Comparison of ENCODE assay signal across 11 cellular contexts in the genomic region with DNA sequence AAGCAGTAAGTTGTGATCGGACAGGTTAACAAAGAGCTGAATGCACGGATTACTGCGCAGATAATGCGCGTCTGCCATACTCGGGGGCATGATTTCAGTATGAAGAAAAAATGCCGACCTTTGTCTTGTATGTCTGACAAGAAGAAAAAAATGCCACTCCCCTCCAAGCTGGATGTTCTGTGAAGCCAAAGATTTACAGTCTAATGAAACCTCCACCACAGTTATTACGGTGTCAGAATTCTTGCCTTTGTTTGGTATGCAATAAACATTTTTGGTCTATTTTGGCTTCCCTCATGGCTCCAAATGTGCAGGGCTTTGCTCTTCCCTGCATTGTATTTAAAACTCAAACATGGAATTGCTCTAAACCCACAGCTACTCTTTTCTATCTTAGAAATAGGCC.
DNase-seq lines count a peak whose midpoint lies in the region; ATAC-seq and TF ChIP-seq lines count a peak whose summit lies in the region.
"Had no signal": no experiment of that assay in that cellular context is flagged by ENCODE, and none has a peak within 500 bp of the region (broad histone marks: within the 10 kb centered on the region; RNA-seq: fewer than 3 reads in every experiment).

No MANE protein-coding gene starts in this region.

- DNase-seq in AG08395 (ENCODE audit: low spot score) (peak; percentile 63), MM.1S (no peak), hepatocyte (ENCODE audit: low spot score) (no peak), esophagus squamous epithelium (lab: John Stamatoyannopoulos, UW) (no peak), Ammon's horn (ENCODE audit: low spot score) (no peak)
- no peak for DNase-seq in stimulated activated naive CD8-positive, alpha-beta T cell treated with anti-CD3 and anti-CD28 coated beads, Interleukin-15, Interleukin-2, amounts not matched to agents 100 U/mL and 50 U/mL, for 24 hours
- DNase-seq: ACHN; activated CD4-positive, alpha-beta T cell treated with anti-CD3 and anti-CD28 coated beads for 4 hours; uterus had no signal

- H3F3A ChIP-seq in MM.1S (ENCODE audit: insufficient read depth, low read length) = peaks cover 8% of the 10 kb centered on the region; the same call in 1 of the 2 replicates

- no peak for TF ChIP-seq POLR2A in esophagus squamous epithelium (IDR thresholded peaks at IDR 0.05)

- H2AFZ ChIP-seq in MM.1S (ENCODE audit: low read length) (no peak overlapping the region), hepatocyte (no peak overlapping the region)

- H4K20me1 ChIP-seq in MM.1S (ENCODE audit: insufficient read depth, low read length) (no peaks in the 10 kb centered on the region), hepatocyte (ENCODE audit: insufficient read depth, poor library complexity, severe bottlenecking) (no peaks in the 10 kb centered on the region)

- no peak overlapping the region for H3K4me3 ChIP-seq in MM.1S (ENCODE audit: low read length)
- H3K4me3 ChIP-seq in hepatocyte = no peak overlapping the region
- H3K4me3 ChIP-seq in esophagus squamous epithelium = no peak overlapping the region

- peak; percentile 7 for ATAC-seq in GM21723 (IDR thresholded peaks at IDR 0.05; ENCODE audit: unreplicated experiment)
- ATAC-seq in GM21576 (IDR thresholded peaks at IDR 0.05; ENCODE audit: unreplicated experiment) = no peak
- no peak for ATAC-seq in stimulated activated naive CD8-positive, alpha-beta T cell treated with anti-CD3 and anti-CD28 coated beads, Interleukin-15, Interleukin-2, amounts not matched to agents 100 U/mL and 50 U/mL, for 24 hours

- peak overlapping the region; percentile 43; the same call in 1 of the 2 replicates for H3K4me2 ChIP-seq in MM.1S (ENCODE audit: low read depth, low read length)
- H3K4me2 ChIP-seq in hepatocyte = peak overlapping the region; percentile 42

- H3K36me3 ChIP-seq in MM.1S (replicated peaks; ENCODE audit: insufficient read depth, low read length) (no peaks in the 10 kb centered on the region), hepatocyte (replicated peaks; ENCODE audit: insufficient read depth, low read depth) (no peaks in the 10 kb centered on the region), esophagus squamous epithelium (no peaks in the 10 kb centered on the region)
- H3K36me3 ChIP-seq: uterus had no signal

- H3K9me3 ChIP-seq in MM.1S (replicated peaks; ENCODE audit: insufficient read depth, low read length) (no peaks in the 10 kb centered on the region), hepatocyte (ENCODE audit: low read depth) (no peaks in the 10 kb centered on the region), esophagus squamous epithelium (no peaks in the 10 kb centered on the region)
- H3K9me3 ChIP-seq: uterus had no signal

- 74% methylated on average over 8 of the region's 8 CpGs for WGBS in hepatocyte (ENCODE audit: low lambda C conversion rate, missing lambda C conversion rate)
- WGBS in esophagus squamous epithelium, 2 donors = 36 to 38% methylated on average over 8 of the region's 8 CpGs

- no peaks in the 10 kb centered on the region for H3K27me3 ChIP-seq in MM.1S (replicated peaks; ENCODE audit: insufficient read depth, low read length)
- no peaks in the 10 kb centered on the region for H3K27me3 ChIP-seq in hepatocyte
- no peaks in the 10 kb centered on the region for H3K27me3 ChIP-seq in esophagus squamous epithelium
- H3K27me3 ChIP-seq: uterus had no signal

- H3K79me2 ChIP-seq in MM.1S (ENCODE audit: low read length) = no peaks in the 10 kb centered on the region
- H3K79me2 ChIP-seq in hepatocyte = no peaks in the 10 kb centered on the region

- intact Hi-C loops in esophagus squamous epithelium (cut with DNase I) = no loop called here

- H3K4me1 ChIP-seq in MM.1S (ENCODE audit: low read length) = peaks cover 15% of the 10 kb centered on the region
- H3K4me1 ChIP-seq in hepatocyte (ENCODE audit: insufficient read depth) = peaks cover 15% of the 10 kb centered on the region
- peaks cover 7 to 20% (median 9%) of the 10 kb centered on the region in 3 donors for H3K4me1 ChIP-seq in esophagus squamous epithelium
- H3K4me1 ChIP-seq: uterus had no signal

- H3K9ac ChIP-seq in MM.1S (ENCODE audit: low read length) = no peak overlapping the region

- H3K9me2 ChIP-seq in MM.1S (replicated peaks; ENCODE audit: insufficient read depth, low read length) (no peaks in the 10 kb centered on the region), hepatocyte (replicated peaks; ENCODE audit: insufficient read depth) (no peaks in the 10 kb centered on the region)

- H3K27ac ChIP-seq in MM.1S (ENCODE audit: low read length) (no peak overlapping the region), hepatocyte (no peak overlapping the region), esophagus squamous epithelium (no peak overlapping the region)

- TF ChIP-seq CTCF in MM.1S (IDR thresholded peaks at IDR 0.05; ENCODE audit: low read length) (no peak), hepatocyte (IDR thresholded peaks at IDR 0.05; ENCODE audit: poor library complexity) (no peak), esophagus squamous epithelium (IDR thresholded peaks at IDR 0.05) (no peak)
